In genomic region chr5:135891280-135891679, GRCh38 we compare ENCODE assay signal across 31 cellular contexts. TPM values are rescaled to one million over a fixed set of nuclear protein-coding genes. Genes with fewer than 3 reads are reported as not detected.
DNase-seq lines count a peak whose midpoint lies in the region; ATAC-seq and TF ChIP-seq lines count a peak whose summit lies in the region.
"Had no signal": no experiment of that assay in that cellular context is flagged by ENCODE, and none has a peak within 500 bp of the region (broad histone marks: within the 10 kb centered on the region; RNA-seq: fewer than 3 reads in every experiment).

No MANE protein-coding gene starts in this region.

- H3K36me3 ChIP-seq in SJCRH30 (no peaks in the 10 kb centered on the region), GM23338 (ENCODE audit: insufficient read depth) (no peaks in the 10 kb centered on the region)
- H3K36me3 ChIP-seq: heart right ventricle, prostate gland, right lobe of liver, stomach, uterus had no signal

- CTCF ChIA-PET in activated CD4-positive, alpha-beta memory T cell treated with anti-CD3 and anti-CD28 coated beads for 36 hours (lab: Charles Lee) = interaction anchor here (0.6 to 5.8 kb wide), 10 partner anchors 24 to 320 kb away, joined by 3 to 37 read pairs (median 4); partner anchors contain the start of gene SMAD5

- no peak overlapping the region for H3K27ac Mint-ChIP-seq in activated CD4-positive, alpha-beta memory T cell treated with anti-CD3 and anti-CD28 coated beads for 36 hours
- H3K27ac Mint-ChIP-seq in GM23338 = no peak overlapping the region
- H3K27ac Mint-ChIP-seq: dendritic cell treated with granulocyte-macrophage colony-stimulating factor and Interleukin-4, amounts not matched to agents 40 ng/mL and 50 ng/mL, for 4 days; endodermal cell; naive B cell; T-helper 1 cell treated with Interleukin-12 subunit alpha and Interleukin-12 subunit beta and Interleukin-4 antibody, amounts not matched to agents 30 μg/mL and 1 μg/mL, for 36 hours had no signal

- H3K9me2 ChIP-seq in GM23338 (ENCODE audit: insufficient read depth) = no peaks in the 10 kb centered on the region

- no peak overlapping the region for H3K4me2 ChIP-seq in GM23338

- no peaks in the 10 kb centered on the region for H3F3A ChIP-seq in GM23338 (replicated peaks; ENCODE audit: low read depth)

- no peaks in the 10 kb centered on the region for H3K9me3 ChIP-seq in SJCRH30 (replicated peaks)
- H3K9me3 ChIP-seq: heart right ventricle, prostate gland, right lobe of liver, stomach, uterus had no signal

- H3K27me3 ChIP-seq in SJCRH30 (no peaks in the 10 kb centered on the region), GM23338 (ENCODE audit: insufficient read depth) (peaks cover 13% of the 10 kb centered on the region; the same call in 1 of the 2 replicates)
- H3K27me3 ChIP-seq: right lobe of liver, uterus had no signal

- peaks cover 32% of the 10 kb centered on the region for H3K4me1 Mint-ChIP-seq in activated CD4-positive, alpha-beta memory T cell treated with anti-CD3 and anti-CD28 coated beads for 36 hours (ENCODE audit: low read depth)
- H3K4me1 Mint-ChIP-seq in GM23338 = peaks cover 19% of the 10 kb centered on the region

- intact Hi-C loops in activated CD4-positive, alpha-beta memory T cell treated with anti-CD3 and anti-CD28 coated beads for 36 hours (cut with micrococcal nuclease) = loop anchor here (1.0 to 5.0 kb wide), 3 partner anchors 24 to 146 kb away; no protein-coding TSS in a partner anchor

- no peak overlapping the region for H3K4me3 ChIP-seq in SJCRH30
- H3K4me3 ChIP-seq in GM23338 = no peak overlapping the region
- H3K4me3 ChIP-seq: heart right ventricle, prostate gland, right lobe of liver, stomach, uterus had no signal

- H3K27ac ChIP-seq in SJCRH30 = peak overlapping the region; percentile 44
- H3K27ac ChIP-seq in GM23338 (ENCODE audit: low read depth) = no peak overlapping the region
- H3K27ac ChIP-seq: heart right ventricle, prostate gland, right lobe of liver, stomach, uterus had no signal

- DNase-seq in EH (ENCODE audit: low read depth) (peak; percentile 3), M059J (ENCODE audit: low read depth) (peak; percentile 43), SJCRH30 (peak; percentile 15 to 62), left kidney (ENCODE audit: low read depth, low spot score) (peak; percentile 13), GM23338 (ENCODE audit: low spot score) (no peak), NCI-H1417 (lab: John Stamatoyannopoulos, UW) (no peak)
- no peak for DNase-seq in activated CD4-positive, alpha-beta memory T cell treated with anti-CD3 and anti-CD28 coated beads for 36 hours
- DNase-seq: activated CD4-positive, CD25-positive, alpha-beta regulatory T cell; activated CD8-positive, alpha-beta memory T cell treated with anti-CD3 and anti-CD28 coated beads, Interleukin-2, amount 50 U/mL, for 4 hours; activated naive CD4-positive, alpha-beta T cell; C1 segment of cervical spinal cord; central memory CD4-positive, alpha-beta T cell; foreskin melanocyte; heart right ventricle; naive B cell; NCI-H1092; NCI-H187 treated with DMSO at 0.1 percent for 48 hours; NCI-H524 treated with DMSO at 0.1 percent for 48 hours; right lobe of liver; stomach; uterus had no signal

- H3K36me3 Mint-ChIP-seq in activated CD4-positive, alpha-beta memory T cell treated with anti-CD3 and anti-CD28 coated beads for 36 hours = no peaks in the 10 kb centered on the region
- H3K36me3 Mint-ChIP-seq in GM23338 (ENCODE audit: low read depth) = no peaks in the 10 kb centered on the region
- H3K36me3 Mint-ChIP-seq: naive B cell had no signal

- POLR2A ChIA-PET in activated CD4-positive, alpha-beta memory T cell treated with anti-CD3 and anti-CD28 coated beads for 36 hours (lab: Charles Lee) = interaction anchor here (1.0 to 1.9 kb wide), 7 partner anchors 19 to 250 kb away, joined by 3 to 16 read pairs (median 5); partner anchors contain the start of gene SMAD5

- H4K20me1 ChIP-seq in GM23338 (replicated peaks; ENCODE audit: insufficient read depth) = no peaks in the 10 kb centered on the region

- no peaks in the 10 kb centered on the region for H3K79me2 ChIP-seq in GM23338 (replicated peaks; ENCODE audit: insufficient read depth)

- no peak overlapping the region for H3K4me3 Mint-ChIP-seq in activated CD4-positive, alpha-beta memory T cell treated with anti-CD3 and anti-CD28 coated beads for 36 hours
- H3K4me3 Mint-ChIP-seq in GM23338 = no peak overlapping the region
- H3K4me3 Mint-ChIP-seq: dendritic cell treated with granulocyte-macrophage colony-stimulating factor and Interleukin-4, amounts not matched to agents 40 ng/mL and 50 ng/mL, for 4 days; endodermal cell; naive B cell; T-helper 1 cell treated with Interleukin-12 subunit alpha and Interleukin-12 subunit beta and Interleukin-4 antibody, amounts not matched to agents 30 μg/mL and 1 μg/mL, for 36 hours had no signal

- H3K4me1 ChIP-seq in SJCRH30 (peaks cover 31% of the 10 kb centered on the region), GM23338 (ENCODE audit: insufficient read depth) (0 out of 2 replicates have a peak, but pooled peaks cover 4% of the 10 kb centered on the region)
- H3K4me1 ChIP-seq: prostate gland, right lobe of liver, uterus had no signal

- no peak for TF ChIP-seq CTCF in GM23338 (conservative IDR thresholded peaks at IDR 0.05; ENCODE audit: low read depth in 2 of 2)

- no peak overlapping the region for H2AFZ ChIP-seq in GM23338

- no peak for ATAC-seq in GM23338
- ATAC-seq: HCT116, right lobe of liver had no signal

- H3K27me3 Mint-ChIP-seq in activated CD4-positive, alpha-beta memory T cell treated with anti-CD3 and anti-CD28 coated beads for 36 hours = peaks cover 26% of the 10 kb centered on the region
- peaks cover 9% of the 10 kb centered on the region for H3K27me3 Mint-ChIP-seq in GM23338 (ENCODE audit: insufficient read depth, low read depth, poor library complexity)

- no peaks in the 10 kb centered on the region for H3K9me3 Mint-ChIP-seq in activated CD4-positive, alpha-beta memory T cell treated with anti-CD3 and anti-CD28 coated beads for 36 hours
- no peaks in the 10 kb centered on the region for H3K9me3 Mint-ChIP-seq in GM23338
- H3K9me3 Mint-ChIP-seq: activated naive CD8-positive, alpha-beta T cell treated with anti-CD3 and anti-CD28 coated beads, Interleukin-2, amount 50 U/mL, for 24 hours; dendritic cell treated with granulocyte-macrophage colony-stimulating factor and Interleukin-4, amounts not matched to agents 40 ng/mL and 50 ng/mL, for 4 days; endodermal cell; naive B cell; T-helper 1 cell treated with Interleukin-12 subunit alpha and Interleukin-12 subunit beta and Interleukin-4 antibody, amounts not matched to agents 30 μg/mL and 1 μg/mL, for 36 hours had no signal

TF ChIP-seq in GM23338, 12 proteins besides CTCF, POLR2A, EP300 and RAD21 (continues in another document):
- TF ChIP-seq NANOG (IDR thresholded peaks at IDR 0.05; ENCODE audit: borderline replicate concordance) (no peak), ZNF114 (CRISPR knock-in tag; IDR thresholded peaks at IDR 0.05) (no peak)

RNA-seq across cellular contexts. Expression of gene IL9, which starts 4.4 kb away (rescaled TPM):
- total RNA-seq in M059J (2014; rRNA removed; shearing (Covaris generic)) = not detected in 2 replicates
- total RNA-seq in SJCRH30 (2014; rRNA removed; shearing (Covaris generic)) = not detected in 2 replicates
- 100 to 1,000 TPM; 123 to 136 TPM for total RNA-seq in activated CD4-positive, alpha-beta memory T cell treated with anti-CD3 and anti-CD28 coated beads for 36 hours
- total RNA-seq in GM23338 (2014; rRNA removed; shearing (Covaris generic)) = not detected in 2 replicates
- not detected in 2 replicates for polyA plus RNA-seq in GM23338 (2016; fragmentation: Nextera tagmentation; extraction: Ambion mirVana)
- total RNA-seq: endodermal cell, heart right ventricle, lower leg skin, prostate gland, right lobe of liver, stomach, uterus had no signal
- polyA plus RNA-seq: AG04450, esophagus, heart right ventricle, keratinocyte, stomach had no signal

RNA-seq across cellular contexts. Expression of gene SLC25A48, which starts 56.8 kb away (rescaled TPM):
- total RNA-seq in M059J (2014; rRNA removed; shearing (Covaris generic)) = not detected in 2 replicates
- not detected in 2 replicates for total RNA-seq in SJCRH30 (2014; rRNA removed; shearing (Covaris generic))
- total RNA-seq in activated CD4-positive, alpha-beta memory T cell treated with anti-CD3 and anti-CD28 coated beads for 36 hours = not detected
- total RNA-seq in GM23338 (2014; rRNA removed; shearing (Covaris generic)) = 1.4 and 1.5 TPM in 2 replicates
- polyA plus RNA-seq in GM23338 (2016; fragmentation: Nextera tagmentation; extraction: Ambion mirVana) = 1.1 TPM in 2 replicates
- polyA plus RNA-seq: AG04450, keratinocyte had no signal

Comparison
In these comparisons a context has a peak if more than half of its experiments do, and no peak if none do; other contexts are left out.
1. DNase-seq: peak in EH (single experiment), M059J (single experiment), SJCRH30 (2 of 2) and left kidney (single experiment); none in activated CD4-positive, alpha-beta memory T cell treated with anti-CD3 and anti-CD28 coated beads for 36 hours (single experiment), GM23338 (single experiment) and NCI-H1417 (0 of 3).
2. RNA of gene IL9, which starts 4.4 kb away (total RNA-seq): 123 to 136 TPM in activated CD4-positive, alpha-beta memory T cell treated with anti-CD3 and anti-CD28 coated beads for 36 hours; not detected in M059J, not detected in SJCRH30 and not detected in GM23338; every median in the first group is over 100 times any median in the second.